Comparison of ENCODE assay signal across 1 cellular context in genomic region chr16:70109583-70110279, GRCh38.
TF ChIP-seq lines count a peak whose summit lies in the region.
"Not testable (repeated sequence)": the region's sequence is repeated elsewhere in the genome, so short reads cannot be mapped to it uniquely, and the experiment has no call there.

No MANE protein-coding gene starts in this region.

TF ChIP-seq in K562, 482 proteins besides CTCF, POLR2A, EP300 and RAD21:
- peak; percentile 41; the same call in 1 of the 2 replicates for TF ChIP-seq CREB1 (IDR thresholded peaks at IDR 0.05)
- not testable (repeated sequence) for TF ChIP-seq CREB1 (CRISPR knock-in tag; IDR thresholded peaks at IDR 0.05); JUND (tag; IDR thresholded peaks at IDR 0.05; ENCODE audit: borderline replicate concordance, low read depth, low read length); TEAD4 (CRISPR knock-in tag; IDR thresholded peaks at IDR 0.05; ENCODE audit: borderline replicate concordance); ATF1 (CRISPR knock-in tag; IDR thresholded peaks at IDR 0.05)
- TF ChIP-seq CEBPG (CRISPR knock-in tag; IDR thresholded peaks at IDR 0.05) = peak; percentile 82
- peak; percentile 70 to 75; a peak in 3 of 4 replicates for TF ChIP-seq CEBPG (tag; conservative IDR thresholded peaks at IDR 0.05 in 1 of 2, IDR thresholded peaks at IDR 0.05 in 1 of 2)
- peak; percentile 71 for TF ChIP-seq ZNF316 (IDR thresholded peaks at IDR 0.05)
- 0 out of 2 replicates have a peak, but pooled peaks have one; percentile 68 for TF ChIP-seq NFATC3 (IDR thresholded peaks at IDR 0.05)
- TF ChIP-seq ATF7 (IDR thresholded peaks at IDR 0.05) = peak; percentile 78; the same call in 1 of the 2 replicates
- TF ChIP-seq TEAD2 (tag; IDR thresholded peaks at IDR 0.05) = peak; percentile 73; the same call in 1 of the 2 replicates
- 0 out of 2 replicates have a peak, but pooled peaks have one; percentile 9 for TF ChIP-seq MAFG (tag; conservative IDR thresholded peaks at IDR 0.05)
- peak in 1 of 2 experiments; percentile 60; a peak in 1 of 4 replicates for TF ChIP-seq RCOR1 (IDR thresholded peaks at IDR 0.05; ENCODE audit: borderline replicate concordance in 1 of 2, low read depth in 2 of 2, low read length in 2 of 2)
- TF ChIP-seq JUND (IDR thresholded peaks at IDR 0.05; ENCODE audit: borderline replicate concordance, low read depth, low read length) = peak; percentile 22; the same call in 1 of the 2 replicates
- TF ChIP-seq ZNF384 (IDR thresholded peaks at IDR 0.05; ENCODE audit: low read depth, low read length) = peak; percentile 13; the same call in 1 of the 2 replicates
- TF ChIP-seq CREM (IDR thresholded peaks at IDR 0.05; ENCODE audit: low read depth) = peak; percentile 77
- peak in 1 of 2 experiments; percentile 16; a peak in 1 of 4 replicates for TF ChIP-seq TRIM24 (IDR thresholded peaks at IDR 0.05)
- TF ChIP-seq, protein P1, sequence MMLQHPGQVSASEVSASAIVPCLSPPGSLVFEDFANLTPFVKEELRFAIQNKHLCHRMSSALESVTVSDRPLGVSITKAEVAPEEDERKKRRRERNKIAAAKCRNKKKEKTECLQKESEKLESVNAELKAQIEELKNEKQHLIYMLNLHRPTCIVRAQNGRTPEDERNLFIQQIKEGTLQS (IDR thresholded peaks at IDR 0.05) = peak; percentile 92
- TF ChIP-seq, protein P1 (CRISPR knock-in tag; conservative IDR thresholded peaks at IDR 0.05) = not testable (repeated sequence)
- TF ChIP-seq TEAD4 (IDR thresholded peaks at IDR 0.05; ENCODE audit: low read length) = peak; percentile 44
- peak; percentile 34 to 60 for TF ChIP-seq KDM1A (IDR thresholded peaks at IDR 0.05)
- peak; percentile 15; the same call in 1 of the 2 replicates for TF ChIP-seq SMARCA4 (IDR thresholded peaks at IDR 0.05)
- TF ChIP-seq C11orf30 (IDR thresholded peaks at IDR 0.05; ENCODE audit: low read depth) = peak; percentile 69
- peak; percentile 92 for TF ChIP-seq CEBPB (tag; IDR thresholded peaks at IDR 0.05)
- peak; percentile 44 to 76; a peak in 2 of 4 replicates for TF ChIP-seq TEAD1 (CRISPR knock-in tag; IDR thresholded peaks at IDR 0.05)
- 0 out of 2 replicates have a peak, but pooled peaks have one; percentile 20 for TF ChIP-seq ATF1 (tag; IDR thresholded peaks at IDR 0.05)
